18 cellular contexts compared by ENCODE assay signal in the genomic region with DNA sequence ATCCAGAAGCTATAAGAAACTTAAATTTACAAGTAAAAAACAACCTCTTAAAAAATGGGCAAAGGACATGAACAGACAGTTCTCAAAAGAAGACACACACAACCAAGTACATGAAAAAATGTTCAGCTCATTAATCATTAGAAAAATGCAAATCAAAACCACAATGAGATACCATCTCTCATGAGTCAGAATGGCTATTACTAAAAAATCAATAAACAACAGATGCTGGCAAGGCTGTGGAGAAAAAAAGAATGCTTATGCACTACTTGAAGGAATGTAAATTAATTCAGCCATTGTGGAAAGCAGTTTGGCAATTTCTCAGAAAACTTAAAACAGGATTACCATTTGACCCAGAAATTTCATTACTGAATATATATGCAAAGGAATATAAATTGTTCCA.
"Had no signal": no experiment of that assay in that cellular context is flagged by ENCODE, and none has a peak within 500 bp of the region (broad histone marks: within the 10 kb centered on the region; RNA-seq: fewer than 3 reads in every experiment).

No MANE protein-coding gene starts in this region.

- H3K4me3 Mint-ChIP-seq: activated CD4-positive, alpha-beta T cell treated with anti-CD3 and anti-CD28 coated beads, Interleukin-2, amount 10 ng/mL, durations not matched to agents 7 days and 5 days; natural killer cell had no signal

- DNase-seq: activated CD4-positive, alpha-beta T cell treated with anti-CD3 and anti-CD28 coated beads, Interleukin-2, amount 10 ng/mL, durations not matched to agents 7 days and 5 days; activated CD4-positive, CD25-positive, alpha-beta regulatory T cell; activated naive CD4-positive, alpha-beta T cell treated with anti-CD3 and anti-CD28 coated beads, Interleukin-2, amount 50 U/mL, for 16 hours; activated T-cell treated with anti-CD3 and anti-CD28 coated beads for 4 hours; adrenal gland; dorsolateral prefrontal cortex; hypothalamus; left cardiac atrium; lower lobe of right lung; natural killer cell; stimulated activated CD4-positive, alpha-beta T cell treated with anti-CD3 and anti-CD28 coated beads, Interleukin-12 subunit alpha, Interleukin-12 subunit beta, amount 100 ng/mL, for 4 hours; stimulated activated naive CD4-positive, alpha-beta T cell treated with Interleukin-2 at 50 U/mL for 16 hours; T-helper 2 cell; trophoblast cell had no signal

- ATAC-seq: esophagus mucosa, left cardiac atrium, lower lobe of right lung, natural killer cell, sciatic nerve had no signal

- H3K27me3 Mint-ChIP-seq: activated CD4-positive, alpha-beta T cell treated with anti-CD3 and anti-CD28 coated beads, Interleukin-2, amount 10 ng/mL, durations not matched to agents 7 days and 5 days had no signal

- H3K27ac ChIP-seq: adrenal gland, dorsolateral prefrontal cortex, lower lobe of right lung, prostate gland had no signal

- H3K4me1 Mint-ChIP-seq: activated CD4-positive, alpha-beta T cell treated with anti-CD3 and anti-CD28 coated beads, Interleukin-2, amount 10 ng/mL, durations not matched to agents 7 days and 5 days; natural killer cell had no signal

- H3K27ac Mint-ChIP-seq: activated CD4-positive, alpha-beta T cell treated with anti-CD3 and anti-CD28 coated beads, Interleukin-2, amount 10 ng/mL, durations not matched to agents 7 days and 5 days; activated T-helper 2 cell treated with anti-CD3 and anti-CD28 coated beads, Interferon-gamma antibody, Interleukin-2, Interleukin-4, amounts not matched to agents 10 μg/mL and 5 μg/mL and 100 μg/mL, durations not matched to agents 14 hours and 24 hours and 36 hours; natural killer cell had no signal

- H3K4me1 ChIP-seq: adrenal gland, lower lobe of right lung, prostate gland had no signal

- H3K9me3 ChIP-seq: adrenal gland, lower lobe of right lung, prostate gland had no signal

- H3K4me3 ChIP-seq: adrenal gland, dorsolateral prefrontal cortex, lower lobe of right lung, prostate gland had no signal

- H3K36me3 ChIP-seq: adrenal gland, lower lobe of right lung, prostate gland had no signal
